ENCODE assay signal across 19 cellular contexts in the genomic region with DNA sequence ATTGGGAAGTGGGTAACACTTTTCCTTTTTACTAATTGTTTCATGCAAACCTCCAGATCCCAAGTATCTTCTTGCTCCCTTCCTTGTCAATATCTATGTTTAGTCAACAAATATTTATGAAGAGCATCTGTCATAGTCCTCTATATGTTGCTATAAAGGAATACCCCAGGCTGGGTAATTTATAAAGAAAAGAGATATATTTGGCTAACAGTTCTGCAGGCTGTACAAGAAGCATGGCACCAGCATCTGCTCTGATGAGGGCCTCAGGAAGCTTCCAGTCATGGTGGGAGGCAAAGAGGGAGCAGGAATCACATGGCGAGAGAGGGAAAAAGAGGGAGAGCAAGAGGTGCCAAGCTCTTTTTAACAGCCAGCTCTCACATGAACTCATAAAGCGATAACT. TPM values are rescaled to one million over a fixed set of nuclear protein-coding genes. Genes with fewer than 3 reads are reported as not detected.
DNase-seq lines count a peak whose midpoint lies in the region; ATAC-seq and TF ChIP-seq lines count a peak whose summit lies in the region.
"Had no signal": no experiment of that assay in that cellular context is flagged by ENCODE, and none has a peak within 500 bp of the region (broad histone marks: within the 10 kb centered on the region; RNA-seq: fewer than 3 reads in every experiment).

No MANE protein-coding gene starts in this region.

- H3K4me3 Mint-ChIP-seq in brain (peak overlapping the region in 4 of 5 experiments; percentile 92 to 95 (median 93)), natural killer cell (no peak overlapping the region)
- H3K4me3 Mint-ChIP-seq: B cell; CD4-positive, CD25-positive, alpha-beta regulatory T cell; CD8-positive, alpha-beta T cell; GM23338; HFFc6 had no signal

- H3K79me2 ChIP-seq in Karpas-422 (ENCODE audit: low read length) (peaks cover 85% of the 10 kb centered on the region), osteoblast (ENCODE audit: insufficient read depth, low read length) (no peaks in the 10 kb centered on the region)

- H3K4me3 ChIP-seq in Karpas-422 (ENCODE audit: low read length) (peak overlapping the region; percentile 90; the same call in 1 of the 2 replicates), osteoblast (ENCODE audit: insufficient read depth, low read length) (no peak overlapping the region)
- H3K4me3 ChIP-seq: BLaER1, GM12878, GM23338, HAP-1 had no signal

- peaks cover 13% of the 10 kb centered on the region for H3K36me3 ChIP-seq in Karpas-422 (ENCODE audit: insufficient read depth, low read length)
- no peaks in the 10 kb centered on the region for H3K36me3 ChIP-seq in osteoblast (ENCODE audit: insufficient read depth, low read length)
- H3K36me3 ChIP-seq: BLaER1, HAP-1 had no signal

- H3K27me3 ChIP-seq in Karpas-422 (ENCODE audit: low read length): no peaks in the 10 kb centered on the region
- peaks cover 18% of the 10 kb centered on the region for H3K27me3 ChIP-seq in osteoblast (ENCODE audit: insufficient read depth, low read length)

- H3K9me3 ChIP-seq in Karpas-422 (ENCODE audit: low read length) (no peaks in the 10 kb centered on the region), osteoblast (ENCODE audit: low read depth, low read length) (no peaks in the 10 kb centered on the region)
- H3K9me3 ChIP-seq: BLaER1, Caco-2, HAP-1 had no signal

- no peak for DNase-seq in Karpas-422
- DNase-seq in osteoblast (ENCODE audit: insufficient read length, low spot score, missing footprints): peak; percentile 50
- no peak for DNase-seq in foreskin melanocyte
- no peak for DNase-seq in natural killer cell
- DNase-seq in stimulated activated CD4-positive, alpha-beta T cell treated with anti-CD3 and anti-CD28 coated beads, Interleukin-1b, Interleukin-23, amount 100 ng/mL, for 48 hours: no peak
- DNase-seq: Caco-2; CD4-positive, CD25-positive, alpha-beta regulatory T cell; CD8-positive, alpha-beta T cell; DMS153; DND-41; HFFc6 had no signal

- H3K4me1 Mint-ChIP-seq in brain (peaks cover 73% of the 10 kb centered on the region), natural killer cell (peaks cover 0 to 9% of the 10 kb centered on the region in 2 donors)

- H3K27ac ChIP-seq in Karpas-422 (ENCODE audit: low read length) (peak overlapping the region; percentile 96), osteoblast (ENCODE audit: low read depth, low read length) (no peak overlapping the region)
- H3K27ac ChIP-seq: 22Rv1, BLaER1, C4-2B had no signal

- peak overlapping the region; percentile 97 for H3K4me2 ChIP-seq in Karpas-422 (ENCODE audit: low read depth, low read length, poor library complexity, severe bottlenecking)
- no peak overlapping the region for H3K4me2 ChIP-seq in osteoblast (ENCODE audit: insufficient read depth, low read length)
- H3K4me2 ChIP-seq: GM23338 had no signal

- no peaks in the 10 kb centered on the region for H3K9me3 Mint-ChIP-seq in brain
- H3K9me3 Mint-ChIP-seq in natural killer cell: no peaks in the 10 kb centered on the region
- H3K9me3 Mint-ChIP-seq: CD4-positive, CD25-positive, alpha-beta regulatory T cell; CD8-positive, alpha-beta T cell; GM23338; HFFc6 had no signal

- H3K4me1 ChIP-seq in Karpas-422 (ENCODE audit: low read length): peaks cover 49% of the 10 kb centered on the region
- H3K4me1 ChIP-seq in osteoblast (ENCODE audit: insufficient read depth, low read length): peaks cover 7% of the 10 kb centered on the region
- H3K4me1 ChIP-seq: Caco-2, HAP-1 had no signal

- peaks cover 14% of the 10 kb centered on the region for H3K36me3 Mint-ChIP-seq in brain
- no peaks in the 10 kb centered on the region for H3K36me3 Mint-ChIP-seq in natural killer cell
- H3K36me3 Mint-ChIP-seq: CD4-positive, CD25-positive, alpha-beta regulatory T cell; CD8-positive, alpha-beta T cell had no signal

- peak overlapping the region; percentile 85; the same call in 1 of the 2 replicates for H3K9ac ChIP-seq in Karpas-422 (ENCODE audit: low read length)
- H3K9ac ChIP-seq: BLaER1 had no signal

- ATAC-seq in natural killer cell: no peak
- ATAC-seq: CD8-positive, alpha-beta T cell; GM12878; GM23338 had no signal

- H4K20me1 ChIP-seq in Karpas-422 (ENCODE audit: insufficient read depth, low read depth, low read length) (no peaks in the 10 kb centered on the region), osteoblast (ENCODE audit: insufficient read depth, low read length) (no peaks in the 10 kb centered on the region)
- H4K20me1 ChIP-seq: BLaER1 had no signal

- intact Hi-C loops in natural killer cell (cut with micrococcal nuclease): no loop called here

- no peak overlapping the region for H2AFZ ChIP-seq in Karpas-422 (ENCODE audit: low read length)
- no peak overlapping the region for H2AFZ ChIP-seq in osteoblast (ENCODE audit: low read length)
- H2AFZ ChIP-seq: GM23338 had no signal

- TF ChIP-seq CTCF in brain (conservative IDR thresholded peaks at IDR 0.05) (no peak), osteoblast (IDR thresholded peaks at IDR 0.05; ENCODE audit: extremely low read depth, low read depth, low read length) (no peak), natural killer cell (IDR thresholded peaks at IDR 0.05) (no peak)

- H3K9me2 ChIP-seq in Karpas-422 (replicated peaks; ENCODE audit: insufficient read depth, low read length): no peaks in the 10 kb centered on the region

- H3K27ac Mint-ChIP-seq in brain: peak overlapping the region in 3 of 5 experiments; percentile 91 to 93 (median 92)
- no peak overlapping the region for H3K27ac Mint-ChIP-seq in natural killer cell
- H3K27ac Mint-ChIP-seq: B cell; CD8-positive, alpha-beta T cell; GM23338; HFFc6 had no signal

- peaks cover 15% of the 10 kb centered on the region for H3K27me3 Mint-ChIP-seq in brain
- peaks cover 12 to 29% of the 10 kb centered on the region in 2 donors for H3K27me3 Mint-ChIP-seq in natural killer cell (ENCODE audit: low read depth in 2 of 2)

RNA-seq across cellular contexts. Expression of a gene that starts 4.6 kb away (rescaled TPM):
- 21.5 and 24.0 TPM in 2 replicates for total RNA-seq in Karpas-422 (2014; rRNA removed; shearing (Covaris generic); ENCODE audit: low replicate concordance)
- 127 TPM for polyA plus RNA-seq in brain (ENCODE audit: insufficient read depth, low read depth, low replicate concordance)
- total RNA-seq in osteoblast: 0.29 and 0.36 TPM in 2 replicates
- total RNA-seq in natural killer cell: under 1 TPM; 0.09 to 0.40 (median 0.16) TPM

RNA-seq across cellular contexts. Expression of a gene that starts 7.5 kb away (rescaled TPM):
- 77.9 and 123 TPM in 2 replicates for total RNA-seq in Karpas-422 (2014; rRNA removed; shearing (Covaris generic); ENCODE audit: low replicate concordance)
- polyA plus RNA-seq in brain (ENCODE audit: insufficient read depth, low read depth, low replicate concordance): 370 TPM
- 123 and 129 TPM in 2 replicates for total RNA-seq in osteoblast
- total RNA-seq in natural killer cell: 10 to 100 TPM; 65.5 to 76.5 (median 71.8) TPM

RNA-seq across cellular contexts. Expression of a gene that starts 31.8 kb away (rescaled TPM):
- total RNA-seq in Karpas-422 (2014; rRNA removed; shearing (Covaris generic); ENCODE audit: low replicate concordance): 23.5 and 32.4 TPM in 2 replicates
- polyA plus RNA-seq in brain (ENCODE audit: insufficient read depth, low read depth, low replicate concordance): 45.2 TPM
- total RNA-seq in osteoblast (5.0 and 5.8 TPM in 2 replicates), natural killer cell (100 to 1,000 TPM; 130 to 142 (median 139) TPM)

RNA-seq across cellular contexts. Expression of a gene that starts 34.1 kb away (rescaled TPM):
- total RNA-seq in Karpas-422 (2014; rRNA removed; shearing (Covaris generic); ENCODE audit: low replicate concordance): 54.3 and 73.3 TPM in 2 replicates
- polyA plus RNA-seq in brain (ENCODE audit: insufficient read depth, low read depth, low replicate concordance): 24.9 TPM
- total RNA-seq in osteoblast: 118 and 136 TPM in 2 replicates
- total RNA-seq in natural killer cell: 100 to 1,000 TPM; 117 to 318 (median 182) TPM

RNA-seq across cellular contexts. Expression of a gene that starts 36.5 kb away (rescaled TPM):
- total RNA-seq in Karpas-422 (2014; rRNA removed; shearing (Covaris generic); ENCODE audit: low replicate concordance): 9.3 and 23.9 TPM in 2 replicates
- polyA plus RNA-seq in brain (ENCODE audit: insufficient read depth, low read depth, low replicate concordance): 43.7 TPM
- total RNA-seq in osteoblast: 32.4 and 36.6 TPM in 2 replicates
- total RNA-seq in natural killer cell: 10 to 100 TPM; 41.0 to 62.9 (median 52.0) TPM

Comparison
In these comparisons a context has a peak if more than half of its experiments do, and no peak if none do; other contexts are left out.
1. H3K27ac Mint-ChIP-seq: peak in brain (3 of 5); none in natural killer cell (0 of 2).
2. RNA of a gene that starts 4.6 kb away (total RNA-seq): 21.5 to 24.0 TPM in Karpas-422; 0.29 to 0.36 TPM in osteoblast and 0.09 to 0.40 TPM in natural killer cell; every median in the first group is over 10 times any median in the second.